In the genomic region with DNA sequence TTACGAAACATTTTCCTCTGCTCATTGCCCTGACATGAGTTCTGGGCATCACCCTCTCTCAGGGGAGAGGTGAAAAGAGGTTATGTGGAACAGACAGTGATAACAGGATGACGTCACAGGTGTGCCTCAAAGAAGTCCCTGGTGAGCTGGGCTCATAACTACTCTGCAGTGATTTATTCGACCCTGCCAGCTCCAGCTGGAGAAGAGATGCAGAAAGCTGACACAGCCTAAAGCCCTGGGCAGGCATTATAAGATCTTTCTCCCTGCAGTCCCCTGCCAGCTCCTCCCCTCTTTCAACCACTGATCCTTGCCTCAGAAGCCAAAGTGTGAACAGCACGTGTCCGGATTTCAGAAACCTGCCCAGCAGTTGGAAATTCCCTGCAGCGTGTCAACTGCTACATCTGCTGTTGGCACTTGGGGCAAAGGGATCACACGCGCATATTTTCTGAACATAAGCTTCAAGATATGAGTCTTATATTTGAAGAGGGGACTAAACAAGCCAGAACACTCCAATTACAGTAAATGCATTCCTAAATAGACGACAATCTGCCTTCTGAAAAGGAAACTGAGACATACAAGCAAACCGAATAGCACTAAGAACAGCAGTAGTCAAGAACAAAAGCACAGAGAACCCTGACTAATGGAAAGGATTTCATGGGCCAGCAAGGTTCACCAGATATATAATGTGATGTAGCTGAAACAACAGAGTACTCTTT, we compare ENCODE assay signal across 1 cellular context.
TF ChIP-seq lines count a peak whose summit lies in the region.

No MANE protein-coding gene starts in this region.

TF ChIP-seq in IMR-90, 13 proteins besides CTCF, POLR2A, EP300 and RAD21:
- TF ChIP-seq BHLHE40 (IDR thresholded peaks at IDR 0.05; ENCODE audit: low read depth, low read length) (peak; percentile 87), MXI1 (IDR thresholded peaks at IDR 0.05; ENCODE audit: borderline replicate concordance, low read depth, low read length) (no peak)
